23 cellular contexts compared by ENCODE assay signal in the genomic region with DNA sequence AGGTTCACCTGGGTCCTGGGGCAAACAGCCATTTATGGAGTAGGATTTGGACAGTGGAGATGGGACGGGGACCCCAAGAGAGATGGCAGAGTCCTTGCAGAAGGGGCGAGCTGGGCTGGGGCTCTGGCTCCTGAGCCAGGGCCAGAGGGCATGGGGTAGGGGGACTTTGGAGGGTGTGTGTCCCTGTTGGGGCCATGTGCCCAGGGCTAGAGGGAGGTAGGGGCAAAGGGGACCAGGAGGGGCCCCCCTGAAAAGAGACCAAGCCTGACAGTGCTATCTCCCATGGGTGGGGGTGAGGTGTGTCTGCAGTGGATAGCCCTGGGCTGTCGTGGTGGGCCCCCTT.
DNase-seq lines count a peak whose midpoint lies in the region; ATAC-seq, FAIRE-seq and TF ChIP-seq lines count a peak whose summit lies in the region.
"Had no signal": no experiment of that assay in that cellular context is flagged by ENCODE, and none has a peak within 500 bp of the region (broad histone marks: within the 10 kb centered on the region; RNA-seq: fewer than 3 reads in every experiment).

No MANE protein-coding gene starts in this region.

- peaks cover 0 to 11% (median 0%) of the 10 kb centered on the region in 11 donors for H3K9me3 ChIP-seq in heart right ventricle
- peaks cover 0 to 4% of the 10 kb centered on the region in 2 donors for H3K9me3 ChIP-seq in kidney (ENCODE audit: control insufficient read depth in 1 of 2, low read length in 2 of 2)
- H3K9me3 ChIP-seq in ovary: peaks cover 0 to 7% of the 10 kb centered on the region in 2 donors
- no peaks in the 10 kb centered on the region for H3K9me3 ChIP-seq in upper lobe of right lung
- H3K9me3 ChIP-seq: A549 had no signal

- peaks cover 0 to 83% (median 8%) of the 10 kb centered on the region in 9 donors for H3K36me3 ChIP-seq in heart right ventricle
- peaks cover 2 to 3% of the 10 kb centered on the region in 2 donors for H3K36me3 ChIP-seq in kidney (ENCODE audit: control insufficient read depth in 1 of 2, insufficient read depth in 2 of 2, low read length in 2 of 2)
- no peaks in the 10 kb centered on the region for H3K36me3 ChIP-seq in ovary
- no peaks in the 10 kb centered on the region for H3K36me3 ChIP-seq in upper lobe of right lung

- TF ChIP-seq POLR2A in ovary (IDR thresholded peaks at IDR 0.05) (no peak), GM12892 (IDR thresholded peaks at IDR 0.05; ENCODE audit: low read depth, low read length) (no peak)

- no peak overlapping the region for H3K9ac ChIP-seq in kidney (ENCODE audit: low read length in 2 of 2)

- TF ChIP-seq CTCF in heart right ventricle (IDR thresholded peaks at IDR 0.05): no peak
- no peak for TF ChIP-seq CTCF in kidney (IDR thresholded peaks at IDR 0.05; ENCODE audit: borderline replicate concordance, extremely low read depth, insufficient read depth)
- TF ChIP-seq CTCF in ovary (IDR thresholded peaks at IDR 0.05): no peak
- TF ChIP-seq CTCF in upper lobe of right lung (IDR thresholded peaks at IDR 0.05): no peak

- ATAC-seq in heart right ventricle (peak in 5 of 8 donors; percentile 3 to 20 (median 4)), Right ventricle myocardium inferior (no peak), upper lobe of right lung (no peak), HG03378 (IDR thresholded peaks at IDR 0.05; ENCODE audit: unreplicated experiment) (no peak)
- ATAC-seq: A549; CD8-positive, alpha-beta T cell had no signal

- H3K27ac ChIP-seq in heart right ventricle (peak overlapping the region in 2 of 10 donors; percentile 12 to 13), kidney (ENCODE audit: low read depth in 2 of 2, low read length in 2 of 2) (no peak overlapping the region), ovary (no peak overlapping the region), upper lobe of right lung (no peak overlapping the region)
- H3K27ac ChIP-seq: A549, C4-2B, PC-9 had no signal

- DNase-seq in heart right ventricle (no peak), Right ventricle myocardium inferior (ENCODE audit: missing footprints) (no peak), kidney (peak; percentile 45), ovary (peak in 3 of 5 donors; percentile 7 to 16 (median 10)), upper lobe of right lung (peak; percentile 28), GM12892 (ENCODE audit: insufficient read length) (no peak), AML-193 (lab: John Stamatoyannopoulos, UW) (no peak)
- DNase-seq: CD8-positive, alpha-beta T cell; HCEC 1CT; KBM-7; NCI-H1105 treated with DMSO at 0.1 percent for 48 hours; NCI-H146; NCI-H2029; NCI-H446 treated with DMSO at 0.1 percent for 48 hours; NCI-H526 treated with DMSO at 0.1 percent for 48 hours; PC-9; SHP77 had no signal

- FAIRE-seq in kidney (lab: Jason Lieb, UNC): no peak
- FAIRE-seq in GM12892 (lab: Jason Lieb, UNC): no peak
- FAIRE-seq: A549, G401.6, H1 had no signal

- peaks cover 0 to 16% (median 0%) of the 10 kb centered on the region in 9 donors for H3K4me1 ChIP-seq in heart right ventricle
- H3K4me1 ChIP-seq in kidney (ENCODE audit: control insufficient read depth in 1 of 2, insufficient read depth in 1 of 2, low read depth in 1 of 2, low read length in 2 of 2): no peaks in the 10 kb centered on the region
- H3K4me1 ChIP-seq in ovary (ENCODE audit: insufficient read depth): no peaks in the 10 kb centered on the region
- H3K4me1 ChIP-seq in upper lobe of right lung: no peaks in the 10 kb centered on the region
- H3K4me1 ChIP-seq: A549, Caco-2 had no signal

- no peaks in the 10 kb centered on the region for H3K27me3 ChIP-seq in heart right ventricle
- no peaks in the 10 kb centered on the region for H3K27me3 ChIP-seq in ovary
- no peaks in the 10 kb centered on the region for H3K27me3 ChIP-seq in upper lobe of right lung

- no peak for TF ChIP-seq EP300 in ovary (IDR thresholded peaks at IDR 0.05)

- WGBS in heart right ventricle, 2 donors: 71 to 78% methylated on average over 3 of the region's 3 CpGs
- WGBS in ovary, 3 donors: 74 to 84% (median 77%) methylated on average over 3 of the region's 3 CpGs

- intact Hi-C loops in heart right ventricle (cut with DNase I) (no loop called here), Right ventricle myocardium inferior (cut with DNase I) (no loop called here), kidney (cut with DNase I) (no loop called here), ovary (cut with DNase I) (no loop called here), upper lobe of right lung (cut with DNase I) (no loop called here)

- H3K4me3 ChIP-seq in heart right ventricle (no peak overlapping the region), kidney (ENCODE audit: low read length in 2 of 2) (no peak overlapping the region), ovary (no peak overlapping the region), upper lobe of right lung (no peak overlapping the region)
- H3K4me3 ChIP-seq: A549, PC-9 had no signal

Comparison
In these comparisons a context has a peak if more than half of its experiments do, and no peak if none do; other contexts are left out.
1. ATAC-seq: peak in heart right ventricle (5 of 8); none in Right ventricle myocardium inferior (single experiment), upper lobe of right lung (single experiment) and HG03378 (single experiment).
2. DNase-seq: peak in kidney (single experiment), ovary (3 of 5) and upper lobe of right lung (single experiment); none in heart right ventricle (0 of 2), Right ventricle myocardium inferior (single experiment), GM12892 (single experiment) and AML-193 (0 of 2).